Comparison of ENCODE assay signal across 1 cellular context in genomic region chr16:75260856-75261589, GRCh38.
TF ChIP-seq lines count a peak whose summit lies in the region.

No MANE protein-coding gene starts in this region.

TF ChIP-seq in GM23338, 12 proteins besides CTCF, POLR2A, EP300 and RAD21 (continued from another document):
- TF ChIP-seq ZNF462 (CRISPR knock-in tag; IDR thresholded peaks at IDR 0.05) (no peak), EZH2phosphoT487 (IDR thresholded peaks at IDR 0.05; ENCODE audit: unreplicated experiment) (no peak), ZNF114 (CRISPR knock-in tag; IDR thresholded peaks at IDR 0.05) (no peak), ETS1 (IDR thresholded peaks at IDR 0.05) (no peak), STAT1 (IDR thresholded peaks at IDR 0.05; ENCODE audit: unreplicated experiment) (no peak), ZNF331 (CRISPR knock-in tag; IDR thresholded peaks at IDR 0.05; ENCODE audit: low read depth) (no peak), POLR2AphosphoS5 (IDR thresholded peaks at IDR 0.05; ENCODE audit: low read depth) (no peak), CREB1 (CRISPR knock-in tag; IDR thresholded peaks at IDR 0.05; ENCODE audit: low read depth) (no peak), JUNB (IDR thresholded peaks at IDR 0.05; ENCODE audit: unreplicated experiment) (no peak), NANOG (IDR thresholded peaks at IDR 0.05; ENCODE audit: borderline replicate concordance) (no peak), EZH2 (IDR thresholded peaks at IDR 0.05; ENCODE audit: low read depth, unreplicated experiment) (no peak)
TF ChIP-seq in GM23338: peak in this region for 0.
